ENCODE assay signal across 8 cellular contexts in the genomic region with DNA sequence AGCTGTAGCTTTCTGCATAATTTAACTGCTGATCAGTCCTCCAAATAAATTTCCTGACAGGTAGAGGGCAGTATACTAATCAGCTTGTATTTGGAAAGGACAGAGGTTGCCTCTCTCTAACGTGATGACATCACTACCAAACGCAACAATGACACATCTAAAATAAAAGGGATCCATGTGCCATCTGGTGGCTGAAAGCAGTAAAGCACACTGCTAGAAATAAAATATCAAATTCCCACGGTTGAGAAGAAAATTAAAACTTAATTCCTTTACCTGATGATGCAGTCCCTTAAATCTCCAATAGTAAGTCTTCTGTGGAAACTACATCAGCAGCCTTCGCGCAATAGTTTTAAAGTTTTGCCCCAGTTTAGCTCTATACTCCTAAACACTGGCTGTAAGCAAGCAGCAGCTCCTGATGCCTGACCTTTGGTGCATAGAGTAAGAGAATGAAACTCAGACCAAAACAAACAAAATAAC. TPM values are rescaled to one million over a fixed set of nuclear protein-coding genes. Genes with fewer than 3 reads are reported as not detected.
DNase-seq lines count a peak whose midpoint lies in the region; ATAC-seq, FAIRE-seq and TF ChIP-seq lines count a peak whose summit lies in the region.

No MANE protein-coding gene starts in this region.

- FAIRE-seq in GM12892 (lab: Jason Lieb, UNC): peak; percentile 94

- H3K36me3 ChIP-seq in left ventricle myocardium inferior (peaks cover 39% of the 10 kb centered on the region), rectal smooth muscle tissue (ENCODE audit: control insufficient read depth, insufficient read depth, low read length) (no peaks in the 10 kb centered on the region)

- peak; percentile 96 for ATAC-seq in HG02798 (IDR thresholded peaks at IDR 0.05; ENCODE audit: poor library complexity, unreplicated experiment)

- no peak overlapping the region for H3K9ac ChIP-seq in rectal smooth muscle tissue (ENCODE audit: low read length)

- peak; percentile 97 for TF ChIP-seq CTCF in left ventricle myocardium inferior (IDR thresholded peaks at IDR 0.05; ENCODE audit: borderline replicate concordance)

- intact Hi-C loops in left ventricle myocardium inferior (cut with micrococcal nuclease): loop anchor here (10.0 kb wide), 1 partner anchor 229 kb away; a partner anchor contains a TSS

- H3K4me3 ChIP-seq in left ventricle myocardium inferior: no peak overlapping the region
- H3K4me3 ChIP-seq in rectal smooth muscle tissue (ENCODE audit: low read length): no peak overlapping the region

- no peak for TF ChIP-seq POLR2A in GM12892 (IDR thresholded peaks at IDR 0.05; ENCODE audit: low read depth, low read length)

- H3K4me1 ChIP-seq in left ventricle myocardium inferior: peaks cover 39% of the 10 kb centered on the region
- H3K4me1 ChIP-seq in rectal smooth muscle tissue (ENCODE audit: control insufficient read depth, insufficient read depth, low read length): peaks cover 20% of the 10 kb centered on the region

- H3K27ac ChIP-seq in left ventricle myocardium inferior (replicated peaks): peak overlapping the region; percentile 76
- H3K27ac ChIP-seq in rectal smooth muscle tissue (ENCODE audit: low read depth, low read length): peak overlapping the region; percentile 17

- no peaks in the 10 kb centered on the region for H3K9me3 ChIP-seq in left ventricle myocardium inferior (replicated peaks)

- H3K27me3 ChIP-seq in left ventricle myocardium inferior (ENCODE audit: low read depth): no peaks in the 10 kb centered on the region
- H3K27me3 ChIP-seq in rectal smooth muscle tissue (ENCODE audit: control insufficient read depth, insufficient read depth, low read length): no peaks in the 10 kb centered on the region

- DNase-seq in GM12892 (ENCODE audit: insufficient read length): no peak
- peak; percentile 51 for DNase-seq in NCI-H1105 (lab: John Stamatoyannopoulos, UW)
- peak; percentile 95 for DNase-seq in SKM-1 treated with dmso at 0.1 percent for 144 hours (lab: John Stamatoyannopoulos, UW; ENCODE audit: unreplicated experiment)
- peak; percentile 38 for DNase-seq in activated naive CD8-positive, alpha-beta T cell treated with anti-CD3 and anti-CD28 coated beads, Interleukin-2, amount 50 U/mL, for 16 hours (ENCODE audit: low read depth, low spot score)
- DNase-seq in left ventricle myocardium inferior: no peak
- no peak for DNase-seq in cortex of kidney (lab: John Stamatoyannopoulos, UW)

RNA-seq across cellular contexts. Expression of a gene that starts 54.5 kb away (rescaled TPM):
- 67.3 TPM for polyA plus RNA-seq in GM12892 (2012; ENCODE audit: missing spikeins)
- 53.1 TPM for total RNA-seq in left ventricle myocardium inferior

Comparison
In these comparisons a context has a peak if more than half of its experiments do, and no peak if none do; other contexts are left out.
1. DNase-seq: peak in NCI-H1105 (single experiment), SKM-1 treated with dmso at 0.1 percent for 144 hours (single experiment) and activated naive CD8-positive, alpha-beta T cell treated with anti-CD3 and anti-CD28 coated beads, Interleukin-2, amount 50 U/mL, for 16 hours (single experiment); none in GM12892 (single experiment), left ventricle myocardium inferior (single experiment) and cortex of kidney (single experiment).